In genomic region chr1:82646336-82646735, GRCh38 we compare ENCODE assay signal across 1 cellular context.
TF ChIP-seq lines count a peak whose summit lies in the region.

No MANE protein-coding gene starts in this region.

TF ChIP-seq in GM23338, 12 proteins besides CTCF, POLR2A, EP300 and RAD21 (continued from another document):
- TF ChIP-seq ZNF462 (CRISPR knock-in tag; IDR thresholded peaks at IDR 0.05), result no peak; the same call in 1 of the 2 replicates
- no peak for TF ChIP-seq EZH2phosphoT487 (IDR thresholded peaks at IDR 0.05; ENCODE audit: unreplicated experiment)
